In the genomic region with DNA sequence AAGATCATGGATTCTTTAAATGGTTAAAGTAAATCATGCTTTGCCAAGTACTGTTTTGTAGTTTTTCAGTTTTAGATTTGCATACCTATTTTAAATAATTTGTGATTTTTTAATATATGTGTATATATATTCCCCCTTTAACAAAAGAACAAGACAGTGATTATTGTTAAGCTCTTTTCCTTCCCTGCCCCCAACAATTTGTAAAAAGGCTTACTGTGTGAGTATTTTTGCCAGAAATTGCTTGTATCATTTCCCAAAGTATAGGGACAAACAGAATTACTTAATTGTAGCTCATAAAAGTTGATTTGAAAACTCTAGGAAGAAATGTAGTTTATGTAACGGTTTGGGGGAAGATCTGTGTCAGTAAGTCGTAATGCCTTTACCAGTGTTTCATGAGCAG, we compare ENCODE assay signal across 23 cellular contexts. TPM values are rescaled to one million over a fixed set of nuclear protein-coding genes. Genes with fewer than 3 reads are reported as not detected.
DNase-seq lines count a peak whose midpoint lies in the region; ATAC-seq, FAIRE-seq and TF ChIP-seq lines count a peak whose summit lies in the region.
"Had no signal": no experiment of that assay in that cellular context is flagged by ENCODE, and none has a peak within 500 bp of the region (broad histone marks: within the 10 kb centered on the region; RNA-seq: fewer than 3 reads in every experiment).

No MANE protein-coding gene starts in this region.

- 23 to 27% methylated on average over 2 of the region's 2 CpGs for WGBS in transverse colon (ENCODE audit: low coverage in 1 of 2), 2 donors

- peak overlapping the region; percentile 52 for H3K27ac ChIP-seq in cardiac muscle cell
- peak overlapping the region in 3 of 4 donors; percentile 15 to 48 (median 41) for H3K27ac ChIP-seq in transverse colon
- no peak overlapping the region for H3K27ac ChIP-seq in Peyer's patch
- H3K27ac ChIP-seq: BLaER1, lower lobe of right lung, pancreas had no signal

- intact Hi-C loops in left ventricle myocardium superior (cut with micrococcal nuclease) (no loop called here), transverse colon (cut with DNase I; ENCODE audit: low total_unique reads) (no loop called here)

- no peak for DNase-seq in cardiac muscle cell (ENCODE audit: low read depth in 1 of 2, low spot score in 1 of 2)
- DNase-seq in left ventricle myocardium superior: no peak
- peak; percentile 89 for DNase-seq in pons (ENCODE audit: low spot score)
- no peak for DNase-seq in transverse colon
- no peak for DNase-seq in NCI-H1417 treated with DMSO at 0.1 percent for 48 hours (lab: John Stamatoyannopoulos, UW)
- no peak for DNase-seq in Peyer's patch
- DNase-seq: COR-L47; DMS79 treated with DMSO at 0.1 percent for 48 hours; effector memory CD4-positive, alpha-beta T cell; gastrocnemius medialis; islet precursor cell; lower lobe of right lung; NCI-H1694; NCI-H2171 treated with DMSO at 0.1 percent for 48 hours; pancreas; Right ventricle myocardium superior; SW 1271; thyroid gland had no signal

- no peak for TF ChIP-seq POLR2A in transverse colon (IDR thresholded peaks at IDR 0.05)
- no peak for TF ChIP-seq POLR2A in Peyer's patch (IDR thresholded peaks at IDR 0.05)

- H3K4me3 ChIP-seq in cardiac muscle cell: no peak overlapping the region
- H3K4me3 ChIP-seq in transverse colon: no peak overlapping the region
- no peak overlapping the region for H3K4me3 ChIP-seq in Peyer's patch
- H3K4me3 ChIP-seq: BLaER1, gastrocnemius medialis, lower lobe of right lung, pancreas, thyroid gland had no signal

- TF ChIP-seq EP300 in transverse colon (IDR thresholded peaks at IDR 0.05; ENCODE audit: low read depth): no peak

- no peak for TF ChIP-seq CTCF in cardiac muscle cell (IDR thresholded peaks at IDR 0.05; ENCODE audit: low read depth, low read length)
- TF ChIP-seq CTCF in transverse colon (IDR thresholded peaks at IDR 0.05): no peak
- no peak for TF ChIP-seq CTCF in Peyer's patch (IDR thresholded peaks at IDR 0.05)

- H3K9me3 ChIP-seq in cardiac muscle cell (ENCODE audit: low read depth) (no peaks in the 10 kb centered on the region), transverse colon (no peaks in the 10 kb centered on the region), Peyer's patch (no peaks in the 10 kb centered on the region)
- H3K9me3 ChIP-seq: BLaER1, gastrocnemius medialis, pancreas, thyroid gland had no signal

- H3K36me3 ChIP-seq in cardiac muscle cell (peaks cover 16% of the 10 kb centered on the region), transverse colon (peaks cover 0 to 10% (median 3%) of the 10 kb centered on the region in 4 donors), Peyer's patch (peaks cover 0 to 30% (median 0%) of the 10 kb centered on the region in 3 donors)
- H3K36me3 ChIP-seq: BLaER1, pancreas, thyroid gland had no signal

- ATAC-seq in left ventricle myocardium superior (no peak), GM21367 (IDR thresholded peaks at IDR 0.05; ENCODE audit: unreplicated experiment) (no peak)
- ATAC-seq: activated naive CD4-positive, alpha-beta T cell treated with anti-CD3 and anti-CD28 coated beads, Interleukin-2, amount 50 U/mL, for 72 hours; esophagus mucosa; gastrocnemius medialis had no signal

- FAIRE-seq in endometrium (lab: Jason Lieb, UNC): peak; percentile 31
- FAIRE-seq: pancreas had no signal

- in situ Hi-C loops in transverse colon (cut with MboI; ENCODE audit: low pct_ligation_motif_present in 1 of 4, low pct_unique_long_range_greater_than_20kb in 1 of 4, low sequenced_read_pairs in 3 of 4): loop anchor here in 2 of 4 donors (25.0 kb wide), 2 partner anchors 441 to 1384 kb away; a partner anchor contains a TSS

- H3K27me3 ChIP-seq in cardiac muscle cell: no peaks in the 10 kb centered on the region
- H3K27me3 ChIP-seq in transverse colon: no peaks in the 10 kb centered on the region
- no peaks in the 10 kb centered on the region for H3K27me3 ChIP-seq in Peyer's patch
- H3K27me3 ChIP-seq: BLaER1, gastrocnemius medialis, pancreas, thyroid gland had no signal

- peaks cover 10% of the 10 kb centered on the region for H3K4me1 ChIP-seq in cardiac muscle cell (ENCODE audit: low read depth)
- H3K4me1 ChIP-seq in transverse colon: peaks cover 0 to 43% (median 15%) of the 10 kb centered on the region in 4 donors
- H3K4me1 ChIP-seq in Peyer's patch: peaks cover 0 to 3% (median 0%) of the 10 kb centered on the region in 4 donors
- H3K4me1 ChIP-seq: BLaER1 had no signal

RNA-seq across cellular contexts. Expression of a gene that starts 19.0 kb away (rescaled TPM):
- 8.6 and 17.4 TPM in 2 replicates for total RNA-seq in cardiac muscle cell
- polyA plus RNA-seq in cardiac muscle cell: 7.5 and 13.1 TPM in 2 replicates
- 24.3 TPM for total RNA-seq in left ventricle myocardium superior
- 10 to 100 TPM; 23.2 to 38.5 (median 26.5) TPM for total RNA-seq in transverse colon
- 10 to 100 TPM; 10.7 to 25.9 (median 19.8) TPM for total RNA-seq in Peyer's patch

Comparison
In these comparisons a context has a peak if more than half of its experiments do, and no peak if none do; other contexts are left out.
1. H3K27ac ChIP-seq: peak in cardiac muscle cell (single experiment) and transverse colon (3 of 4); none in Peyer's patch (0 of 4).